In genomic region chr3:44762170-44762677, GRCh38 we compare ENCODE assay signal across 8 cellular contexts. TPM values are rescaled to one million over a fixed set of nuclear protein-coding genes. Genes with fewer than 3 reads are reported as not detected.
DNase-seq lines count a peak whose midpoint lies in the region; ATAC-seq and TF ChIP-seq lines count a peak whose summit lies in the region.

No MANE protein-coding gene starts in this region.

- no peak for ATAC-seq in lung (ENCODE audit: insufficient read depth, low FRiP score)
- no peak for ATAC-seq in GM18873 (IDR thresholded peaks at IDR 0.05; ENCODE audit: low FRiP score, unreplicated experiment)
- no peak for ATAC-seq in GM21447 (IDR thresholded peaks at IDR 0.05; ENCODE audit: unreplicated experiment)

- in situ Hi-C loops in astrocyte of the cerebellum (cut with HindIII; ENCODE audit: low sequenced_read_pairs), result no loop called here

- peak overlapping the region; percentile 89 for H3K4me3 ChIP-seq in Jurkat, Clone E6-1 (ENCODE audit: low read length)
- peak overlapping the region; percentile 76 for H3K4me3 ChIP-seq in astrocyte of the cerebellum (ENCODE audit: low read depth, low read length)
- H3K4me3 ChIP-seq in lung, result peak overlapping the region; percentile 49

- peaks cover 0 to 2% of the 10 kb centered on the region in 2 donors for H3K36me3 ChIP-seq in lung (ENCODE audit: control insufficient read depth in 2 of 2, insufficient read depth in 2 of 2, low read length in 2 of 2)

- H3K27ac ChIP-seq in lung (ENCODE audit: low read depth in 1 of 2, low read length in 1 of 2), result no peak overlapping the region

- TF ChIP-seq CTCF in astrocyte of the cerebellum (IDR thresholded peaks at IDR 0.05; ENCODE audit: low read depth, low read length, missing control alignments) (no peak), lung (IDR thresholded peaks at IDR 0.05; ENCODE audit: control extremely low read depth, extremely low read depth) (no peak)

- H3K27me3 ChIP-seq in lung (ENCODE audit: control insufficient read depth, insufficient read depth), result no peaks in the 10 kb centered on the region

- WGBS in lung, 2 donors, result 2 to 3% methylated on average over 9 of the region's 9 CpGs

- peak; percentile 7 for DNase-seq in NCI-H1694 treated with DMSO at 0.1 percent for 48 hours (lab: John Stamatoyannopoulos, UW)
- no peak for DNase-seq in NCI-H1694 (lab: John Stamatoyannopoulos, UW)
- DNase-seq in Jurkat, Clone E6-1 (ENCODE audit: low read depth, low spot score), result no peak
- no peak for DNase-seq in astrocyte of the cerebellum (ENCODE audit: low read depth)
- DNase-seq in lung (ENCODE audit: low spot score), result no peak
- DNase-seq in nucleus accumbens (lab: John Stamatoyannopoulos, UW), result no peak

- H3K4me1 ChIP-seq in lung (ENCODE audit: control insufficient read depth in 2 of 2, insufficient read depth in 2 of 2, low read length in 2 of 2), result peaks cover under 1 to 7% of the 10 kb centered on the region in 2 donors

- peaks cover 0 to 1% of the 10 kb centered on the region in 2 donors for H3K9me3 ChIP-seq in lung (ENCODE audit: control insufficient read depth in 2 of 2, insufficient read depth in 1 of 2, low read length in 1 of 2)

RNA-seq across cellular contexts. Expression of gene KIF15, which starts 0.6 kb away (rescaled TPM):
- 53.0 TPM for polyA plus RNA-seq in Jurkat, Clone E6-1 (2012; ENCODE audit: insufficient read depth, insufficient read length)
- total RNA-seq in lung, result 1 to 10 TPM in 1 of 2 donors, under 1 TPM in 1; 0.64 to 4.0 TPM
- 1 to 10 TPM in 1 of 2 donors, under 1 TPM in 1; 0.65 to 1.2 TPM for polyA plus RNA-seq in lung

RNA-seq across cellular contexts. Expression of gene KIAA1143, which starts 0.8 kb away (rescaled TPM):
- polyA plus RNA-seq in Jurkat, Clone E6-1 (2012; ENCODE audit: insufficient read depth, insufficient read length), result 29.8 TPM
- 10 to 100 TPM; 18.3 to 27.5 TPM for total RNA-seq in lung
- polyA plus RNA-seq in lung, result 10 to 100 TPM in 1 of 2 donors, 1 to 10 TPM in 1; 9.3 to 12.7 TPM

RNA-seq across cellular contexts. Expression of gene ZNF501, which starts 32.8 kb away (rescaled TPM):
- polyA plus RNA-seq in Jurkat, Clone E6-1 (2012; ENCODE audit: insufficient read depth, insufficient read length), result not detected
- total RNA-seq in lung, result 1 to 10 TPM; 4.0 to 6.8 TPM
- 1 to 10 TPM; 1.2 to 1.4 TPM for polyA plus RNA-seq in lung

RNA-seq across cellular contexts. Expression of gene ZNF502, which starts 49.8 kb away (rescaled TPM):
- polyA plus RNA-seq in Jurkat, Clone E6-1 (2012; ENCODE audit: insufficient read depth, insufficient read length), result not detected
- 1 to 10 TPM; 3.8 to 7.6 TPM for total RNA-seq in lung
- polyA plus RNA-seq in lung, result 1 to 10 TPM; 1.8 to 2.0 TPM
